In genomic region chr9:123656565-123656964, GRCh38 we compare ENCODE assay signal across 23 cellular contexts.
A peak's percentile ranks its signal among the peaks of the same experiment; 100 is the strongest.
DNase-seq lines count a peak whose midpoint lies in the region; ATAC-seq and TF ChIP-seq lines count a peak whose summit lies in the region.
"Had no signal": no experiment of that assay in that cellular context is flagged by ENCODE, and none has a peak within 500 bp of the region (broad histone marks: within the 10 kb centered on the region; RNA-seq: fewer than 3 reads in every experiment).

No MANE protein-coding gene starts in this region.

- 90 to 92% methylated on average over 1 of the region's 1 CpG for whole genome bisulfite sequencing in GM23248 (ENCODE audit: low coverage in 1 of 2, low lambda C conversion rate in 2 of 2, missing lambda C conversion rate in 2 of 2), 2 experiments

- DNase-seq in A172 (ENCODE audit: low spot score) (peak; percentile 30), GM23248 (peak; percentile 60), WERI-Rb-1 (no peak), fibroblast of pulmonary artery (ENCODE audit: low read depth) (peak; percentile 30), foreskin melanocyte (no peak)
- no peak for DNase-seq in stimulated activated CD4-positive, alpha-beta T cell treated with anti-CD3 and anti-CD28 coated beads, Interleukin-4, amount 100 ng/mL, for 4 hours
- DNase-seq: activated naive CD4-positive, alpha-beta T cell treated with anti-CD3 and anti-CD28 coated beads, Interleukin-2, amount 10 ng/mL, durations not matched to agents 7 days and 5 days; activated T-cell treated with anti-CD3 and anti-CD28 coated beads, Interleukin-2, amount 50 U/mL, for 48 hours; body of pancreas; colonic mucosa; DMS153; gastrocnemius medialis; Kasumi-1; midbrain; NCI-H146; nephron progenitor cell; PC-9; stimulated activated CD4-positive, alpha-beta T cell treated with anti-CD3 and anti-CD28 coated beads, Interleukin-2, amount 100 ng/mL, for 48 hours; T-helper 9 cell had no signal

- no peaks in the 10 kb centered on the region for H3K4me1 ChIP-seq in GM23248 (ENCODE audit: insufficient read depth)
- H3K4me1 ChIP-seq: A549, body of pancreas, colonic mucosa had no signal

- TF ChIP-seq CTCF in WERI-Rb-1 (IDR thresholded peaks at IDR 0.05; ENCODE audit: low read depth, low read length) = no peak
- TF ChIP-seq CTCF in fibroblast of pulmonary artery (IDR thresholded peaks at IDR 0.05; ENCODE audit: low read length, missing control alignments) = no peak

- no peaks in the 10 kb centered on the region for H3K36me3 ChIP-seq in GM23248 (ENCODE audit: low read depth)
- H3K36me3 ChIP-seq in WERI-Rb-1 = no peaks in the 10 kb centered on the region; the same call in 1 of the 2 replicates
- H3K36me3 ChIP-seq: colonic mucosa, gastrocnemius medialis had no signal

- H3K9me3 ChIP-seq in GM23248 (ENCODE audit: low read depth) (no peaks in the 10 kb centered on the region), WERI-Rb-1 (ENCODE audit: severe bottlenecking) (no peaks in the 10 kb centered on the region)
- H3K9me3 ChIP-seq: A549, body of pancreas, colonic mucosa, gastrocnemius medialis had no signal

- no peak overlapping the region for H3K4me2 ChIP-seq in GM23248 (ENCODE audit: unreplicated experiment)
- H3K4me2 ChIP-seq: A549, PC-9 had no signal

- no peaks in the 10 kb centered on the region; the same call in 1 of the 2 replicates for H3K9me2 ChIP-seq in GM23248 (ENCODE audit: insufficient read depth)

- H3K27me3 ChIP-seq in GM23248 (replicated peaks; ENCODE audit: insufficient read depth) (no peaks in the 10 kb centered on the region), WERI-Rb-1 (ENCODE audit: insufficient read depth, low read depth, severe bottlenecking) (no peaks in the 10 kb centered on the region)
- H3K27me3 ChIP-seq: body of pancreas, colonic mucosa, gastrocnemius medialis had no signal

- no peak overlapping the region for H2AFZ ChIP-seq in GM23248
- H2AFZ ChIP-seq: PC-9 had no signal

- no peak overlapping the region for H3K4me3 ChIP-seq in GM23248
- H3K4me3 ChIP-seq in WERI-Rb-1 (ENCODE audit: low read depth, low read length) = peak overlapping the region; percentile 29
- no peak overlapping the region for H3K4me3 ChIP-seq in fibroblast of pulmonary artery (replicated peaks; ENCODE audit: low read depth, low read length)
- H3K4me3 ChIP-seq: A549, body of pancreas, colonic mucosa, gastrocnemius medialis, PC-9, SK-N-MC had no signal

- H3K27ac ChIP-seq in GM23248 = no peak overlapping the region
- peak overlapping the region; percentile 83 for H3K27ac ChIP-seq in WERI-Rb-1
- H3K27ac ChIP-seq: A549, body of pancreas, colonic mucosa, gastrocnemius medialis, PC-9, SK-N-MC had no signal

- H3K79me2 ChIP-seq in GM23248 (ENCODE audit: insufficient read depth) = no peaks in the 10 kb centered on the region

- no peak overlapping the region for H3K9ac ChIP-seq in GM23248

- H4K20me1 ChIP-seq in GM23248 (ENCODE audit: insufficient read depth) = no peaks in the 10 kb centered on the region

- no peaks in the 10 kb centered on the region for H3F3A ChIP-seq in GM23248 (ENCODE audit: insufficient read depth)

- in situ Hi-C loops in GM23248 (cut with MboI) = no loop called here

- ATAC-seq in HG03460 (IDR thresholded peaks at IDR 0.05; ENCODE audit: unreplicated experiment) (no peak), HG02678 (IDR thresholded peaks at IDR 0.05; ENCODE audit: unreplicated experiment) (no peak)
- ATAC-seq: A549, body of pancreas had no signal

Comparison
In these comparisons a context has a peak if more than half of its experiments do, and no peak if none do; other contexts are left out.
1. DNase-seq: peak in A172 (single experiment), GM23248 (single experiment) and fibroblast of pulmonary artery (single experiment); none in WERI-Rb-1 (single experiment), foreskin melanocyte (single experiment) and stimulated activated CD4-positive, alpha-beta T cell treated with anti-CD3 and anti-CD28 coated beads, Interleukin-4, amount 100 ng/mL, for 4 hours (0 of 2).